1 cellular context compared by ENCODE assay signal in the genomic region with DNA sequence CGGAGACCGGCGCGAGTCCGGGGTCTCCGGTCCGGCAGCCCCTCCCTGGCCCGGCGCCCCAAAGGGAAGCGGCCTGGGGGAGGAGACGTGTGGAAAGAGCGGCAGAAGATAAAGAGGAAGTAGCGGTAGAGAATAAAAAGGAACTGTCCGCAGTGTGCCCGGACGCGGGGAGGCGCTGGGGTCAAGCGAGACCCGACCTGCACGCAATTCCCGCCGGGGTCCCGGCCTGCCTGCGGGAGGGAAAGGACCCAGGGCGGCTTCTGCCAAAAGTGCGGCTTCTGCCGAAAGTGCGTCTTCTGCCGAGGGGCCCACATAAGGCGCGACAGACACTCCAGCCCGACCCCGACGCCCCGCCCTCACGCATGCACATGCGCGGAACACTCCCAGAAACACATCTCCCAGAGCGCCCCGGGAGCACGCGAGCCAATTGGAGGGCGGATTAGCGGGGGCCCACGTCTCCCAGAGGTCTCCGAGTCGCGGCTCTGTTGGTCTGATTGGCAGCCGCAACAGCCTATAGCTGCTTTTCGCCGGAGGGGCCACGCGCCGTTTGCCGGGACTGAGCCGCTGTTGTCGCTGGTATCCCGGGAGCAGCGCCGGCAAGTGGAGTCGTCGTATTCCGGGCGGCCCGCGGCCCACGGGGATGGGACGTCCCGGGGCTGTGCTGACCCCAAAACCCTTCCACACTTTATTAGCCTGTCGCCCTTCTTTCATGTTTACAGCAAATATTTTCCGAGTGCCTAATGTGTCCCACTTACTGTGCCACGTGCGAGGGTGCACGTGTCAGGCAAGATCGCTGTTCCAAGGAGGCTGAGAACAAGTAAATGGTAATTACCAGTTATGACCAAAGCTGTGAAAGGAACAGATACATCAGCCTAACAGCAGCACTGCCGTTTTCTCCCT.
TF ChIP-seq lines count a peak whose summit lies in the region.

No MANE protein-coding gene starts in this region.

TF ChIP-seq in IMR-90, 13 proteins besides CTCF, POLR2A, EP300 and RAD21:
- TF ChIP-seq MAZ (IDR thresholded peaks at IDR 0.05; ENCODE audit: borderline replicate concordance, low read depth, low read length) (peak; percentile 66; the same call in 1 of the 2 replicates), NFE2L2 (IDR thresholded peaks at IDR 0.05; ENCODE audit: low read depth, low read length) (no peak), SMC3 (IDR thresholded peaks at IDR 0.05; ENCODE audit: low read depth, low read length) (peak; percentile 31), MAFK (IDR thresholded peaks at IDR 0.05; ENCODE audit: low read depth, low read length) (no peak), RFX5 (IDR thresholded peaks at IDR 0.05; ENCODE audit: low read depth, low read length) (no peak), RCOR1 (IDR thresholded peaks at IDR 0.05; ENCODE audit: insufficient replicate concordance, low read length) (no peak), MXI1 (IDR thresholded peaks at IDR 0.05; ENCODE audit: borderline replicate concordance, low read depth, low read length) (peak; percentile 84), CHD1 (IDR thresholded peaks at IDR 0.05; ENCODE audit: low read depth, low read length) (no peak), FOS (IDR thresholded peaks at IDR 0.05; ENCODE audit: low read depth, low read length) (no peak), BHLHE40 (IDR thresholded peaks at IDR 0.05; ENCODE audit: low read depth, low read length) (peak; percentile 78), CEBPB (IDR thresholded peaks at IDR 0.05; ENCODE audit: low read depth, low read length) (no peak)
- TF ChIP-seq, protein P1, sequence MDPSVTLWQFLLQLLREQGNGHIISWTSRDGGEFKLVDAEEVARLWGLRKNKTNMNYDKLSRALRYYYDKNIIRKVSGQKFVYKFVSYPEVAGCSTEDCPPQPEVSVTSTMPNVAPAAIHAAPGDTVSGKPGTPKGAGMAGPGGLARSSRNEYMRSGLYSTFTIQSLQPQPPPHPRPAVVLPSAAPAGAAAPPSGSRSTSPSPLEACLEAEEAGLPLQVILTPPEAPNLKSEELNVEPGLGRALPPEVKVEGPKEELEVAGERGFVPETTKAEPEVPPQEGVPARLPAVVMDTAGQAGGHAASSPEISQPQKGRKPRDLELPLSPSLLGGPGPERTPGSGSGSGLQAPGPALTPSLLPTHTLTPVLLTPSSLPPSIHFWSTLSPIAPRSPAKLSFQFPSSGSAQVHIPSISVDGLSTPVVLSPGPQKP (IDR thresholded peaks at IDR 0.05; ENCODE audit: borderline replicate concordance, low read depth, low read length): no peak
- TF ChIP-seq, protein P2, sequence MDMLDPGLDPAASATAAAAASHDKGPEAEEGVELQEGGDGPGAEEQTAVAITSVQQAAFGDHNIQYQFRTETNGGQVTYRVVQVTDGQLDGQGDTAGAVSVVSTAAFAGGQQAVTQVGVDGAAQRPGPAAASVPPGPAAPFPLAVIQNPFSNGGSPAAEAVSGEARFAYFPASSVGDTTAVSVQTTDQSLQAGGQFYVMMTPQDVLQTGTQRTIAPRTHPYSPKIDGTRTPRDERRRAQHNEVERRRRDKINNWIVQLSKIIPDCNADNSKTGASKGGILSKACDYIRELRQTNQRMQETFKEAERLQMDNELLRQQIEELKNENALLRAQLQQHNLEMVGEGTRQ (IDR thresholded peaks at IDR 0.05; ENCODE audit: low read depth, low read length): peak; percentile 70
